Comparison of ENCODE assay signal across 8 cellular contexts in the genomic region with DNA sequence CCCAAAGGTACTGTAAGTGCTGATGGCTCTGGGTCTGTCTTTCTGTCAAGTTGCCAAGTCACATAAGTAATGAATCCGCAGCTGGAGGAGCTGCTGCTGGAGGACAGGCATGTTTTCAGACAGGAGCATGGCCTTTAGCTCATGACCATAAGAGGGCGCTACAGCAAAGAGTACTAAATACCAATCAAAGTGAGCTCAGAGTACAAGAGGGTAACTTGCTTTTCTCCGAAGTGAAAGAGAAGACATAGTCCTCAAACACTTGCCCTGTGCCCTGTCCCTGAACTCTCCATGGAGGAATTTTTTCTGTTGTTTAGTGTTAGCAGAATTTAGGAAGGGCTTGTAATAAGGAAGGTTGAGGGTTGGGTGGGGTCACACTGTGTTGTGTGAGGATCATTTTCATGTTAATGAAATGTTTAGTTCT. TPM values are rescaled to one million over a fixed set of nuclear protein-coding genes. Genes with fewer than 3 reads are reported as not detected.
A peak's percentile ranks its signal among the peaks of the same experiment; 100 is the strongest.
DNase-seq lines count a peak whose midpoint lies in the region; ATAC-seq and TF ChIP-seq lines count a peak whose summit lies in the region.

No MANE protein-coding gene starts in this region.

- H3K9me2 ChIP-seq in DOHH2 (replicated peaks; ENCODE audit: control insufficient read depth, low read length) = no peaks in the 10 kb centered on the region

- TF ChIP-seq POLR2A in right lobe of liver (IDR thresholded peaks at IDR 0.05) = no peak

- H3K27ac ChIP-seq in DOHH2 (ENCODE audit: low read depth, low read length) (no peak overlapping the region), right lobe of liver (peak overlapping the region; percentile 20 to 92 (median 89))

- H3K4me1 ChIP-seq in DOHH2 (ENCODE audit: control insufficient read depth, low read length) = no peaks in the 10 kb centered on the region
- H3K4me1 ChIP-seq in right lobe of liver = peaks cover 0 to 53% (median 31%) of the 10 kb centered on the region in 4 donors

- TF ChIP-seq CTCF in DOHH2 (IDR thresholded peaks at IDR 0.05; ENCODE audit: low read depth, low read length, poor library complexity, severe bottlenecking) (peak; percentile 93), right lobe of liver (IDR thresholded peaks at IDR 0.05) (peak; percentile 51 to 72 (median 60))

- 17% methylated on average over 3 of the region's 3 CpGs for WGBS in right lobe of liver (ENCODE audit: insufficient coverage, low coverage, low lambda C conversion rate, missing lambda C conversion rate)

- DNase-seq in SHP77 treated with DMSO at 0.1 percent for 48 hours (lab: John Stamatoyannopoulos, UW) (peak; percentile 65), right lobe of liver (no peak)
- DNase-seq in central memory CD4-positive, alpha-beta T cell = peak; percentile 21
- DNase-seq in stimulated activated naive CD4-positive, alpha-beta T cell treated with Interleukin-2 at 50 U/mL for 16 hours (lab: John Stamatoyannopoulos, UW) = peak; percentile 5

- peak; percentile 56 for ATAC-seq in HG03378 (IDR thresholded peaks at IDR 0.05; ENCODE audit: unreplicated experiment)
- ATAC-seq in right lobe of liver = peak; percentile 8 to 45 (median 17)
- no peak for ATAC-seq in HG02884 (IDR thresholded peaks at IDR 0.05; ENCODE audit: unreplicated experiment)
- ATAC-seq in GM19351 (IDR thresholded peaks at IDR 0.05; ENCODE audit: unreplicated experiment) = no peak

- H3K4me3 ChIP-seq in DOHH2 (ENCODE audit: low read length) (no peak overlapping the region), right lobe of liver (no peak overlapping the region)

- H3K9me3 ChIP-seq in DOHH2 (ENCODE audit: control insufficient read depth, insufficient read depth, low read length) = no peaks in the 10 kb centered on the region
- no peaks in the 10 kb centered on the region for H3K9me3 ChIP-seq in right lobe of liver

- no peaks in the 10 kb centered on the region for H4K20me1 ChIP-seq in DOHH2 (ENCODE audit: control insufficient read depth, insufficient read depth, low read depth, low read length)

- no peaks in the 10 kb centered on the region for H3K79me2 ChIP-seq in DOHH2 (ENCODE audit: control insufficient read depth, low read length)

- H3K27me3 ChIP-seq in DOHH2 (ENCODE audit: control insufficient read depth, low read length) (no peaks in the 10 kb centered on the region), right lobe of liver (no peaks in the 10 kb centered on the region)

- H3K4me2 ChIP-seq in DOHH2 (ENCODE audit: low read length) = no peak overlapping the region

- H3K36me3 ChIP-seq in DOHH2 (ENCODE audit: control insufficient read depth, low read length) (no peaks in the 10 kb centered on the region), right lobe of liver (peaks cover 12 to 39% (median 15%) of the 10 kb centered on the region in 4 donors)

- no peaks in the 10 kb centered on the region for H3F3A ChIP-seq in DOHH2 (ENCODE audit: control insufficient read depth, insufficient read depth)

- intact Hi-C loops in right lobe of liver (cut with DNase I) = no loop called here

RNA-seq across cellular contexts. Expression of gene EML6, which starts 58.0 kb away (rescaled TPM):
- 1 to 10 TPM in 4 of 6 experiments, under 1 TPM in 2; 0.82 to 2.5 (median 1.5) TPM for total RNA-seq in right lobe of liver

Comparison
In these comparisons a context has a peak if more than half of its experiments do, and no peak if none do; other contexts are left out.
1. ATAC-seq: peak in HG03378 (single experiment) and right lobe of liver (4 of 4); none in HG02884 (single experiment) and GM19351 (single experiment).
2. DNase-seq: peak in SHP77 treated with DMSO at 0.1 percent for 48 hours (single experiment), central memory CD4-positive, alpha-beta T cell (single experiment) and stimulated activated naive CD4-positive, alpha-beta T cell treated with Interleukin-2 at 50 U/mL for 16 hours (single experiment); none in right lobe of liver (0 of 3).